ENCODE assay signal across 19 cellular contexts in genomic region chr9:89779416-89779815, GRCh38.
"Had no signal": no experiment of that assay in that cellular context is flagged by ENCODE, and none has a peak within 500 bp of the region (broad histone marks: within the 10 kb centered on the region; RNA-seq: fewer than 3 reads in every experiment).

No MANE protein-coding gene starts in this region.

- DNase-seq: effector CD4-positive, alpha-beta T cell; erythroblast; gastrocnemius medialis; heart right ventricle; left lung; mesendoderm; naive B cell; sigmoid colon; stimulated activated CD4-positive, alpha-beta T cell treated with anti-CD3 and anti-CD28 coated beads, Interleukin-2, amount 100 ng/mL, for 24 hours; stimulated activated CD4-positive, alpha-beta T cell treated with anti-CD3 and anti-CD28 coated beads, Interleukin-4, amount 100 ng/mL, for 4 hours; stimulated activated naive B cell treated with anti-CD40 and anti-IgM and Interleukin-4, amounts not matched to agents 10 μg/mL and 1 μg/mL and 100 μg/mL, for 72 hours; stimulated activated naive CD8-positive, alpha-beta T cell treated with anti-CD3 and anti-CD28 coated beads, Interleukin-15, amount 100 ng/mL, for 72 hours; testis had no signal

- ATAC-seq: gastrocnemius medialis; left lung; stimulated activated naive B cell treated with anti-CD40 and anti-IgM and Interleukin-4, amounts not matched to agents 10 μg/mL and 1 μg/mL and 100 μg/mL, for 72 hours; stimulated activated naive CD8-positive, alpha-beta T cell treated with anti-CD3 and anti-CD28 coated beads, Interleukin-15, amount 100 ng/mL, for 72 hours had no signal

- H3K36me3 ChIP-seq: gastrocnemius medialis, heart right ventricle, left lung, sigmoid colon, tibial nerve had no signal

- H3K27ac ChIP-seq: coronary artery, gastrocnemius medialis, heart right ventricle, left lung, sigmoid colon, testis, tibial nerve had no signal

- H3K27ac Mint-ChIP-seq: endodermal cell had no signal

- H3K4me1 ChIP-seq: gastrocnemius medialis, testis, tibial nerve had no signal

- H3K4me3 ChIP-seq: coronary artery, gastrocnemius medialis, heart right ventricle, left lung, lung, sigmoid colon, skin epidermis, testis, tibial nerve had no signal

- H3K9me3 Mint-ChIP-seq: endodermal cell; naive B cell; nephron; stimulated activated naive B cell treated with anti-CD40 and anti-IgM and Interleukin-4, amounts not matched to agents 10 μg/mL and 1 μg/mL and 100 μg/mL, for 72 hours; stimulated activated naive CD8-positive, alpha-beta T cell treated with anti-CD3 and anti-CD28 coated beads, Interleukin-15, amount 100 ng/mL, for 72 hours had no signal

- H3K9me3 ChIP-seq: gastrocnemius medialis, heart right ventricle, left lung, sigmoid colon, testis, tibial nerve had no signal

- H3K4me1 Mint-ChIP-seq: endodermal cell had no signal

- H3K27me3 ChIP-seq: gastrocnemius medialis, left lung, sigmoid colon, testis, tibial nerve had no signal

- H3K4me3 Mint-ChIP-seq: endodermal cell; nephron; stimulated activated naive B cell treated with anti-CD40 and anti-IgM and Interleukin-4, amounts not matched to agents 10 μg/mL and 1 μg/mL and 100 μg/mL, for 72 hours; stimulated activated naive CD8-positive, alpha-beta T cell treated with anti-CD3 and anti-CD28 coated beads, Interleukin-15, amount 100 ng/mL, for 72 hours had no signal

- H3K36me3 Mint-ChIP-seq: naive B cell; stimulated activated naive B cell treated with anti-CD40 and anti-IgM and Interleukin-4, amounts not matched to agents 10 μg/mL and 1 μg/mL and 100 μg/mL, for 72 hours had no signal
